ENCODE assay signal across 1 cellular context in genomic region chr6:39021779-39022178, GRCh38.
TF ChIP-seq lines count a peak whose summit lies in the region.

No MANE protein-coding gene starts in this region.

TF ChIP-seq in HepG2, 621 proteins besides CTCF, POLR2A, EP300 and RAD21 (continued from another document):
- TF ChIP-seq ZNF230 (CRISPR knock-in tag; IDR thresholded peaks at IDR 0.05): no peak
- TF ChIP-seq SMAD9 (CRISPR knock-in tag; IDR thresholded peaks at IDR 0.05): no peak
- no peak for TF ChIP-seq ZFP91 (CRISPR knock-in tag; IDR thresholded peaks at IDR 0.05; ENCODE audit: borderline replicate concordance)
- no peak for TF ChIP-seq E2F2 (CRISPR knock-in tag; IDR thresholded peaks at IDR 0.05; ENCODE audit: borderline replicate concordance)
- no peak for TF ChIP-seq ZNF704 (CRISPR knock-in tag; IDR thresholded peaks at IDR 0.05; ENCODE audit: borderline replicate concordance)
